ENCODE assay signal across 29 cellular contexts in genomic region chr18:36817039-36817438, GRCh38.
"Had no signal": no experiment of that assay in that cellular context is flagged by ENCODE, and none has a peak within 500 bp of the region (broad histone marks: within the 10 kb centered on the region; RNA-seq: fewer than 3 reads in every experiment).

No MANE protein-coding gene starts in this region.

- H3K4me1 Mint-ChIP-seq: activated naive CD8-positive, alpha-beta T cell treated with anti-CD3 and anti-CD28 coated beads, Interleukin-2, amount 50 U/mL, for 24 hours; WTC11 had no signal

- H3K4me3 Mint-ChIP-seq: activated CD4-positive, alpha-beta T cell treated with anti-CD3 and anti-CD28 coated beads, Interleukin-2, amount 10 ng/mL, durations not matched to agents 24 days and 14 days; activated CD8-positive, alpha-beta memory T cell treated with anti-CD3 and anti-CD28 coated beads, Interleukin-2, amount 10 ng/mL, durations not matched to agents 7 days and 5 days; activated naive CD4-positive, alpha-beta T cell treated with anti-CD3 and anti-CD28 coated beads, Interleukin-2, amount 50 U/mL, for 24 hours; activated naive CD8-positive, alpha-beta T cell treated with anti-CD3 and anti-CD28 coated beads, Interleukin-2, amount 50 U/mL, for 24 hours; brain; T-helper 1 cell treated with Interleukin-12 subunit alpha and Interleukin-12 subunit beta and Interleukin-4 antibody, amounts not matched to agents 30 μg/mL and 1 μg/mL, for 36 hours; WTC11 had no signal

- H3K9me3 ChIP-seq: ascending aorta, MG63 had no signal

- H3K9me3 Mint-ChIP-seq: activated CD4-positive, alpha-beta T cell treated with anti-CD3 and anti-CD28 coated beads, Interleukin-2, amount 10 ng/mL, durations not matched to agents 24 days and 14 days; activated naive CD4-positive, alpha-beta T cell treated with anti-CD3 and anti-CD28 coated beads, Interleukin-2, amount 50 U/mL, for 24 hours; activated naive CD8-positive, alpha-beta T cell treated with anti-CD3 and anti-CD28 coated beads, Interleukin-2, amount 50 U/mL, for 24 hours; activated T-helper 2 cell treated with anti-CD3 and anti-CD28 coated beads, Interferon-gamma antibody, Interleukin-2, Interleukin-4, amounts not matched to agents 10 μg/mL and 5 μg/mL and 100 μg/mL, durations not matched to agents 14 hours and 24 hours and 36 hours; brain; T-helper 1 cell treated with Interleukin-12 subunit alpha and Interleukin-12 subunit beta and Interleukin-4 antibody, amounts not matched to agents 30 μg/mL and 1 μg/mL, for 36 hours; WTC11 had no signal

- H3K27ac ChIP-seq: ascending aorta had no signal

- ATAC-seq: activated CD8-positive, alpha-beta memory T cell treated with anti-CD3 and anti-CD28 coated beads, Interleukin-2, amount 10 ng/mL, durations not matched to agents 7 days and 5 days; activated naive CD8-positive, alpha-beta T cell treated with anti-CD3 and anti-CD28 coated beads, Interleukin-2, amount 50 U/mL, for 24 hours; Panc1; WTC11 had no signal

- H3K4me3 ChIP-seq: ascending aorta, MG63 had no signal

- DNase-seq: activated CD4-positive, alpha-beta T cell treated with anti-CD3 and anti-CD28 coated beads, Interleukin-2, amount 10 ng/mL, durations not matched to agents 24 days and 14 days; activated CD4-positive, alpha-beta T cell treated with anti-CD3 and anti-CD28 coated beads, Interleukin-2, amount 50 U/mL, for 48 hours; activated CD4-positive, CD25-positive, alpha-beta regulatory T cell treated with anti-CD3 and anti-CD28 coated beads, Interleukin-2, amount 50 U/mL, for 72 hours; activated CD8-positive, alpha-beta memory T cell treated with anti-CD3 and anti-CD28 coated beads, Interleukin-2, amount 10 ng/mL, durations not matched to agents 7 days and 5 days; activated gamma-delta T cell treated with Interleukin-2 at 50 U/mL for 16 hours; activated naive CD8-positive, alpha-beta T cell treated with anti-CD3 and anti-CD28 coated beads, Interleukin-2, amount 50 U/mL, for 24 hours; activated T-cell treated with anti-CD3 and anti-CD28 coated beads, Interleukin-2, amount 50 U/mL, for 48 hours; amniotic stem cell; MG63; MV-4-11; NCI-H1105; NCI-H1436; NCI-H1694 treated with DMSO at 0.1 percent for 48 hours; NCI-H2029 treated with DMSO at 0.1 percent for 48 hours; NCI-H345; NCI-H510A; NCI-H526 treated with DMSO at 0.1 percent for 48 hours; NK-92 treated with Interleukin-12 subunit alpha and Interleukin-12 subunit beta, amount 100 ng/mL, for 24 hours; OCI-M1; RPMI8226; SHP77; T-helper 9 cell had no signal

- H3K27ac Mint-ChIP-seq: activated CD4-positive, alpha-beta T cell treated with anti-CD3 and anti-CD28 coated beads, Interleukin-2, amount 10 ng/mL, durations not matched to agents 24 days and 14 days; activated CD8-positive, alpha-beta memory T cell treated with anti-CD3 and anti-CD28 coated beads, Interleukin-2, amount 10 ng/mL, durations not matched to agents 7 days and 5 days; activated naive CD4-positive, alpha-beta T cell treated with anti-CD3 and anti-CD28 coated beads, Interleukin-2, amount 50 U/mL, for 24 hours; activated naive CD8-positive, alpha-beta T cell treated with anti-CD3 and anti-CD28 coated beads, Interleukin-2, amount 50 U/mL, for 24 hours; activated T-helper 2 cell treated with anti-CD3 and anti-CD28 coated beads, Interferon-gamma antibody, Interleukin-2, Interleukin-4, amounts not matched to agents 10 μg/mL and 5 μg/mL and 100 μg/mL, durations not matched to agents 14 hours and 24 hours and 36 hours; T-helper 1 cell treated with Interleukin-12 subunit alpha and Interleukin-12 subunit beta and Interleukin-4 antibody, amounts not matched to agents 30 μg/mL and 1 μg/mL, for 36 hours; WTC11 had no signal

- H3K27me3 ChIP-seq: ascending aorta, MG63 had no signal
